ENCODE assay signal across 9 cellular contexts in the genomic region with DNA sequence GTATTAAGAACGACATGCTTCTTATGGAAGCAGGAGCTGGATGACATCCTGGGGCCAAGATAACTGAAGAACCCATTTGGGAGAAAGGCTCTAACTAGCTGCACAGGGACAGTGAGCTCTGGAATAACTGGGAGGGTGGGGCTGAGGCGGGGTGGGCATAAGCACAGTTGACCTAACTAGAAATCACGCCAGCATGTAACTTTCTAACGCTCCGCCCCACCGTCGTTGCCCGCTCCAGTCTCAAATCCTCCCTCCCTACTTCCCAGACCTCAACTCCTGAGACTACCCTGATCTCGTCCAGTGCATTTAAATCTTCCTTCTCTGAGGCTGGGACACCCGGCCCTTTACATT. TPM values are rescaled to one million over a fixed set of nuclear protein-coding genes. Genes with fewer than 3 reads are reported as not detected.
DNase-seq lines count a peak whose midpoint lies in the region; ATAC-seq and TF ChIP-seq lines count a peak whose summit lies in the region.
"Had no signal": no experiment of that assay in that cellular context is flagged by ENCODE, and none has a peak within 500 bp of the region (broad histone marks: within the 10 kb centered on the region; RNA-seq: fewer than 3 reads in every experiment).

No MANE protein-coding gene starts in this region.

- peaks cover under 1 to 41% (median 14%) of the 10 kb centered on the region in 3 experiments for H3K36me3 ChIP-seq in naive thymus-derived CD4-positive, alpha-beta T cell (ENCODE audit: control insufficient read depth in 2 of 3, insufficient read depth in 3 of 3, low read length in 3 of 3)

- intact Hi-C loops in naive thymus-derived CD4-positive, alpha-beta T cell (cut with micrococcal nuclease): loop anchor here (1.0 to 10.0 kb wide), 10 partner anchors 52 to 579 kb away; a partner anchor contains a TSS

- peak overlapping the region; percentile 61 for H3K27ac ChIP-seq in HL-60 (replicated peaks)
- H3K27ac ChIP-seq in naive thymus-derived CD4-positive, alpha-beta T cell (ENCODE audit: low read depth, low read length): peak overlapping the region; percentile 77
- H3K27ac ChIP-seq: epithelial cell of prostate had no signal

- no peaks in the 10 kb centered on the region for H3K27me3 ChIP-seq in HL-60 (ENCODE audit: insufficient read depth, poor library complexity, severe bottlenecking)
- no peaks in the 10 kb centered on the region for H3K27me3 ChIP-seq in naive thymus-derived CD4-positive, alpha-beta T cell (ENCODE audit: control insufficient read depth in 2 of 2, insufficient read depth in 2 of 2, low read length in 2 of 2)

- H3K27ac Mint-ChIP-seq in chondrocyte (ENCODE audit: unreplicated experiment): peak overlapping the region; percentile 93
- H3K27ac Mint-ChIP-seq in naive thymus-derived CD4-positive, alpha-beta T cell: peak overlapping the region; percentile 78 to 99 (median 92)

- peaks cover 23% of the 10 kb centered on the region for H3K4me1 Mint-ChIP-seq in chondrocyte (ENCODE audit: low read depth)
- peaks cover 12 to 30% (median 26%) of the 10 kb centered on the region in 7 donors for H3K4me1 Mint-ChIP-seq in naive thymus-derived CD4-positive, alpha-beta T cell

- H3K9me3 ChIP-seq in naive thymus-derived CD4-positive, alpha-beta T cell (ENCODE audit: control insufficient read depth in 2 of 3, low read length in 3 of 3): no peaks in the 10 kb centered on the region

- DNase-seq in AG10803 (ENCODE audit: low read depth) (no peak), HL-60 (ENCODE audit: low read depth in 1 of 2, low spot score in 1 of 2) (no peak), chondrocyte (ENCODE audit: low spot score) (no peak), globus pallidus (ENCODE audit: low spot score) (no peak), NCI-H146 (lab: John Stamatoyannopoulos, UW) (no peak), CD1c-positive myeloid dendritic cell (ENCODE audit: extremely low spot score) (no peak)
- DNase-seq in naive thymus-derived CD4-positive, alpha-beta T cell: no peak
- no peak for DNase-seq in stimulated activated CD4-positive, alpha-beta T cell treated with anti-CD3 and anti-CD28 coated beads, Interleukin-12 subunit alpha, Interleukin-12 subunit beta, amount 100 ng/mL, for 4 hours

- TF ChIP-seq CTCF in AG10803 (conservative IDR thresholded peaks at IDR 0.05; ENCODE audit: low read length) (no peak), HL-60 (IDR thresholded peaks at IDR 0.05; ENCODE audit: insufficient read depth, low read length) (no peak), chondrocyte (IDR thresholded peaks at IDR 0.05) (no peak)

- POLR2A ChIA-PET in naive thymus-derived CD4-positive, alpha-beta T cell (lab: Charles Lee): interaction anchor here (0.5 to 1.6 kb wide), 5 partner anchors 9 to 385 kb away, joined by 3 to 7 read pairs (median 4); a partner anchor contains a TSS

- H3K27me3 Mint-ChIP-seq in chondrocyte (ENCODE audit: low read depth): peaks cover 1% of the 10 kb centered on the region
- H3K27me3 Mint-ChIP-seq in naive thymus-derived CD4-positive, alpha-beta T cell: peaks cover 0 to 3% (median 0%) of the 10 kb centered on the region in 5 donors

- H3K4me1 ChIP-seq in naive thymus-derived CD4-positive, alpha-beta T cell (ENCODE audit: control insufficient read depth in 2 of 2, insufficient read depth in 2 of 2, low read length in 2 of 2): peaks cover 8% of the 10 kb centered on the region in 2 donors

- no peak for ATAC-seq in naive thymus-derived CD4-positive, alpha-beta T cell

- H3K9me3 Mint-ChIP-seq in chondrocyte (ENCODE audit: low read depth): no peaks in the 10 kb centered on the region
- no peaks in the 10 kb centered on the region for H3K9me3 Mint-ChIP-seq in naive thymus-derived CD4-positive, alpha-beta T cell

- H3K4me3 Mint-ChIP-seq in chondrocyte (ENCODE audit: unreplicated experiment): peak overlapping the region; percentile 99
- H3K4me3 Mint-ChIP-seq in naive thymus-derived CD4-positive, alpha-beta T cell: peak overlapping the region; percentile 92 to 99 (median 96)

- peaks cover 9% of the 10 kb centered on the region for H3K36me3 Mint-ChIP-seq in chondrocyte (ENCODE audit: low read depth)
- peaks cover 6 to 20% (median 15%) of the 10 kb centered on the region in 5 donors for H3K36me3 Mint-ChIP-seq in naive thymus-derived CD4-positive, alpha-beta T cell

- CTCF ChIA-PET in naive thymus-derived CD4-positive, alpha-beta T cell (lab: Charles Lee): interaction anchor here (1.3 to 1.4 kb wide), 4 partner anchors 18 to 157 kb away, joined by 3 to 10 read pairs (median 4); no protein-coding TSS in a partner anchor

- H3K4me3 ChIP-seq in AG10803 (ENCODE audit: low read length) (peak overlapping the region; percentile 100), HL-60 (replicated peaks; ENCODE audit: insufficient read depth, low read length) (peak overlapping the region; percentile 99)
- peak overlapping the region; percentile 77 for H3K4me3 ChIP-seq in naive thymus-derived CD4-positive, alpha-beta T cell (ENCODE audit: low read length)

RNA-seq across cellular contexts. Expression of a gene that starts 0.4 kb away (rescaled TPM):
- 108 to 129 TPM (median 114 TPM) in 3 replicates for total RNA-seq in chondrocyte
- 100 to 1,000 TPM in 1 of 5 experiments, 10 to 100 TPM in 4; 50.0 to 186 (median 54.4) TPM for total RNA-seq in naive thymus-derived CD4-positive, alpha-beta T cell
- polyA plus RNA-seq in naive thymus-derived CD4-positive, alpha-beta T cell: 100 to 1,000 TPM; 144 to 165 TPM

RNA-seq across cellular contexts. Expression of a gene that starts 52.2 kb away (rescaled TPM):
- total RNA-seq in chondrocyte: 45.0 to 59.3 TPM (median 48.0 TPM) in 3 replicates
- 10 to 100 TPM; 33.8 to 64.4 (median 49.9) TPM for total RNA-seq in naive thymus-derived CD4-positive, alpha-beta T cell
- 10 to 100 TPM; 19.3 to 20.3 TPM for polyA plus RNA-seq in naive thymus-derived CD4-positive, alpha-beta T cell
